26 cellular contexts compared by ENCODE assay signal in the genomic region with DNA sequence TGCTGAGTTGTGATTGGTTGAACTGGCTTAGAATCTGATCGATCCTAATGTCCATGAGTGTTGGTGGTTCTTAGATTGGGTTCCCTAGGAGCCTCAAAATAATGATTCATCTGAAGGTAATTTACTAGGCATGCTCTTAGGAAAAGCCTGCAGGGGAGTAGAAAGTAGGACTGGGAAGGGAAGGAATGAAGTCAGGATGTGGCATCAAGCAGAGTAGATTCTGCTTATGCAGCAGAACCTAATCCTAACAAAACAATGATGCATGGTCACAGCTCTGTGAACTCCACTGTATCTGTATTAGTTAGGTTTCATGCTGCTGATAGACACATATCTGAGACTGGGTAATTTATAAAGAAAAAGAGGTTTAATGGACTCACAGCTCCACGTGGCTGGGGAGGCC.
"Had no signal": no experiment of that assay in that cellular context is flagged by ENCODE, and none has a peak within 500 bp of the region (broad histone marks: within the 10 kb centered on the region; RNA-seq: fewer than 3 reads in every experiment).

No MANE protein-coding gene starts in this region.

- H3K27ac ChIP-seq: esophagus muscularis mucosa, heart right ventricle, parathyroid adenoma, psoas muscle, suprapubic skin, tibial artery, WERI-Rb-1 had no signal

- DNase-seq: activated CD4-positive, alpha-beta memory T cell treated with anti-CD3 and anti-CD28 coated beads for 36 hours; activated CD4-positive, alpha-beta T cell treated with anti-CD3 and anti-CD28 coated beads for 48 hours; activated CD8-positive, alpha-beta memory T cell treated with anti-CD3 and anti-CD28 coated beads, Interleukin-2, amount 50 U/mL, for 4 hours; activated gamma-delta T cell; activated naive CD4-positive, alpha-beta T cell treated with anti-CD3 and anti-CD28 coated beads, Interleukin-2, amount 10 ng/mL, durations not matched to agents 7 days and 5 days; activated T-cell treated with anti-CD3 and anti-CD28 coated beads, Interleukin-2, amount 50 U/mL, for 1 hour; amygdala; central memory CD4-positive, alpha-beta T cell; foreskin melanocyte; heart right ventricle; midbrain; naive thymus-derived CD4-positive, alpha-beta T cell; occipital lobe; psoas muscle; stimulated activated naive CD4-positive, alpha-beta T cell; SW 1271; T-helper 9 cell; tibial artery; WERI-Rb-1 had no signal

- H3K4me3 Mint-ChIP-seq: activated CD4-positive, alpha-beta memory T cell treated with anti-CD3 and anti-CD28 coated beads for 36 hours; activated naive CD4-positive, alpha-beta T cell treated with anti-CD3 and anti-CD28 coated beads, Interleukin-2, amount 10 ng/mL, durations not matched to agents 7 days and 5 days; naive thymus-derived CD4-positive, alpha-beta T cell; T-helper 1 cell treated with Interleukin-12 subunit alpha and Interleukin-12 subunit beta and Interleukin-4 antibody, amounts not matched to agents 30 μg/mL and 1 μg/mL, for 36 hours had no signal

- H3K79me2 ChIP-seq: parathyroid adenoma had no signal

- H3K27ac Mint-ChIP-seq: activated CD4-positive, alpha-beta memory T cell treated with anti-CD3 and anti-CD28 coated beads for 36 hours; activated naive CD4-positive, alpha-beta T cell treated with anti-CD3 and anti-CD28 coated beads, Interleukin-2, amount 10 ng/mL, durations not matched to agents 7 days and 5 days; T-helper 1 cell treated with Interleukin-12 subunit alpha and Interleukin-12 subunit beta and Interleukin-4 antibody, amounts not matched to agents 30 μg/mL and 1 μg/mL, for 36 hours had no signal

- H3K4me2 ChIP-seq: smooth muscle cell had no signal

- FAIRE-seq: TTC549 had no signal

- H3K9me3 Mint-ChIP-seq: activated CD4-positive, alpha-beta memory T cell treated with anti-CD3 and anti-CD28 coated beads for 36 hours; activated naive CD4-positive, alpha-beta T cell treated with anti-CD3 and anti-CD28 coated beads, Interleukin-2, amount 10 ng/mL, durations not matched to agents 7 days and 5 days; T-helper 1 cell treated with Interleukin-12 subunit alpha and Interleukin-12 subunit beta and Interleukin-4 antibody, amounts not matched to agents 30 μg/mL and 1 μg/mL, for 36 hours had no signal

- H3K9me3 ChIP-seq: esophagus muscularis mucosa, heart right ventricle, psoas muscle, suprapubic skin, tibial artery had no signal

- H3K36me3 Mint-ChIP-seq: activated CD4-positive, alpha-beta memory T cell treated with anti-CD3 and anti-CD28 coated beads for 36 hours; activated naive CD4-positive, alpha-beta T cell treated with anti-CD3 and anti-CD28 coated beads, Interleukin-2, amount 10 ng/mL, durations not matched to agents 7 days and 5 days had no signal

- ATAC-seq: activated CD4-positive, CD25-positive, alpha-beta regulatory T cell treated with anti-CD3 and anti-CD28 coated beads, Interleukin-2, amount 50 U/mL, for 24 hours; heart right ventricle; naive thymus-derived CD4-positive, alpha-beta T cell; psoas muscle had no signal

- H3K36me3 ChIP-seq: esophagus muscularis mucosa, heart right ventricle, suprapubic skin, tibial artery, WERI-Rb-1 had no signal

- H3K4me3 ChIP-seq: esophagus muscularis mucosa, heart right ventricle, psoas muscle, smooth muscle cell, suprapubic skin, tibial artery had no signal

- H3K9ac ChIP-seq: parathyroid adenoma had no signal

- H2AFZ ChIP-seq: parathyroid adenoma had no signal
